Comparison of ENCODE assay signal across 12 cellular contexts in the genomic region with DNA sequence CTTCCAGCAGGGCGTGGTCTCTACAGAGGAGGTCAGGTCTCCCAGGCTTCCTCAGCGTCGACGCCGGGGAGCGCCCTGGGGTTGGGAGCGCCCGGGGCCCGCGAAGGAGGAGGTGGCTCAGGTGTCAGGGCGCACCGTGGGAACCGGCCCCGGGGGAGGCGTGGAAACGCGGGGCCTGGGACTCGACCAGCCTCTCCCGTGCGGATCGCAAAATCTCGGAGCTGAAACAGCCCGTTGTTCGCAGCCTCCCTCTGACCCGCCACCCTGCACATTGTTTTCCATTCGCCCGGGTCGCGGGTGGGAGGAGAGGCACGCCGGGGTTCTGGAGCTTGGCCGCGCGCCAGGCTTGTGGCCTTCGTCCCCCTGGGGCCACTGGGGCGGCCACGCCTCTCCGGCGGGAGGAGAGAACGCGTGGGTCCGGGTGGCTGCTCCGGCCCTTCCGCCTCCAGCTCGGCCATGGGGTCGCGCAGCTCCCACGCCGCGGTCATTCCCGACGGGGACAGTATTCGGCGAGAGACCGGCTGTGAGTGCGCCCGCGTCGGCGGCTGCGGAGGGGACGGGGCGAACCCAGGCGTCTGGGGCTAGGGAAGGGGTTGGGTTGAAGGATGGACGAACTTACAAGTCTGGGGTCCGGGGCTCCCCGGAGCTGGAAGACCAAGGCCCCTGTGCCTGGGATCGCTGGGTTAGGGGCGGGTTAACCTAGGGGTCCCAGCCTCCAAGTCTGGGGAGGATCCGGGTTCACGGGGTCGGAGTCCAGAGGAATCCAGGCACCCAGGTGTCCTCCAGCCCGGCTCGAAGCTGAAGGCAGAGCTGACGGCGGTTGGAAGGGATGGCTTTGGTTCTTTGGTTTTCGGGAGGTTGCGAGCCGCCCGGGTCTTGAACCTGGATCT. TPM values are rescaled to one million over a fixed set of nuclear protein-coding genes. Genes with fewer than 3 reads are reported as not detected.
DNase-seq lines count a peak whose midpoint lies in the region; ATAC-seq and TF ChIP-seq lines count a peak whose summit lies in the region.
"Had no signal": no experiment of that assay in that cellular context is flagged by ENCODE, and none has a peak within 500 bp of the region (broad histone marks: within the 10 kb centered on the region; RNA-seq: fewer than 3 reads in every experiment).

A gene (plus strand): TSS at position 433 of the 890 bp plus-strand sequence. CDS start 24 bp downstream, at position 457.

- TF ChIP-seq CTCF in GM13976 (IDR thresholded peaks at IDR 0.05; ENCODE audit: borderline replicate concordance, control extremely low read depth, extremely low read depth, insufficient read depth, missing control alignments): no peak
- no peak for TF ChIP-seq CTCF in WTC11 (IDR thresholded peaks at IDR 0.05)

- POLR2A ChIA-PET in WTC11 (lab: Charles Lee): interaction anchor here (0.6 kb wide), 2 partner anchors 143 to 420 kb away, joined by 3 to 7 read pairs; no protein-coding TSS in a partner anchor
- POLR2A ChIA-PET in T-cell (lab: Charles Lee): interaction anchor here in 1 of 2 donors (0.5 kb wide), 1 partner anchor 52 kb away, joined by 3 read pairs; no protein-coding TSS in a partner anchor

- H3K36me3 ChIP-seq in iPS DF 6.9 (ENCODE audit: control insufficient read depth, insufficient read depth, low read length): no peaks in the 10 kb centered on the region; the same call in 1 of the 2 replicates

- no peaks in the 10 kb centered on the region for H3K4me1 ChIP-seq in iPS DF 6.9 (ENCODE audit: control insufficient read depth, insufficient read depth, low read length)

- H3K4me3 Mint-ChIP-seq in WTC11 (peak within 1 kb of the TSS; percentile 63), T-cell (peak within 1 kb of the TSS in 1 of 3 donors; percentile 40)
- H3K4me3 Mint-ChIP-seq: natural killer cell treated with Interleukin-12 subunit alpha and Interleukin-12 subunit beta and Interleukin-15 and Interleukin-18, amount 100 ng/mL, for 72 hours had no signal

- CTCF ChIA-PET in WTC11 (lab: Charles Lee) (interaction anchor here (0.6 to 3.2 kb wide), 10 partner anchors 10 to 281 kb away, joined by 3 to 13 read pairs (median 3); no protein-coding TSS in a partner anchor), T-cell (lab: Charles Lee) (no interaction called here)

- in situ Hi-C loops in GM13976 (cut with MboI; ENCODE audit: low sequenced_read_pairs, unreplicated experiment): no loop called here

- H3K4me1 Mint-ChIP-seq in WTC11 (0 out of 2 replicates have a peak, but pooled peaks cover 5% of the 10 kb centered on the region), T-cell (peaks cover 0 to 8% (median 1%) of the 10 kb centered on the region in 3 donors)

- H3K27ac Mint-ChIP-seq in WTC11: no peak within 1 kb of the TSS
- no peak within 1 kb of the TSS for H3K27ac Mint-ChIP-seq in T-cell
- H3K27ac Mint-ChIP-seq: natural killer cell treated with Interleukin-12 subunit alpha and Interleukin-12 subunit beta and Interleukin-15 and Interleukin-18, amount 100 ng/mL, for 72 hours had no signal

- peak; percentile 77 for ATAC-seq in WTC11
- ATAC-seq in sciatic nerve: peak; percentile 83
- no peak for ATAC-seq in HG02884 (IDR thresholded peaks at IDR 0.05; ENCODE audit: unreplicated experiment)
- ATAC-seq in T-cell (replicated peaks in 1 of 4): no peak

- DNase-seq in GM13976 (ENCODE audit: low spot score): peak; percentile 55
- peak; percentile 45 for DNase-seq in WTC11 (ENCODE audit: low spot score)
- DNase-seq in iPS DF 6.9 (ENCODE audit: low read depth, low spot score): no peak
- peak; percentile 81 for DNase-seq in sciatic nerve (ENCODE audit: low spot score)
- DNase-seq in HuH-7.5 (ENCODE audit: low spot score): no peak
- DNase-seq in NCI-H2029 treated with DMSO at 0.1 percent for 48 hours (lab: John Stamatoyannopoulos, UW): no peak
- no peak for DNase-seq in T-cell
- DNase-seq: NCI-H187 had no signal

- no CpG with 5 or more reads among the region's 80 CpGs for WGBS in iPS DF 6.9 (ENCODE audit: insufficient coverage, insufficient read length)

- no peak within 1 kb of the TSS for H3K27ac ChIP-seq in iPS DF 6.9 (ENCODE audit: low read length)

- peaks cover 70% of the 10 kb centered on the region for H3K27me3 Mint-ChIP-seq in WTC11 (ENCODE audit: low read depth)
- H3K27me3 Mint-ChIP-seq in T-cell: peaks cover 42 to 58% of the 10 kb centered on the region in 2 donors

- H3K9me3 Mint-ChIP-seq in WTC11 (peaks cover 23% of the 10 kb centered on the region), T-cell (no peaks in the 10 kb centered on the region)
- H3K9me3 Mint-ChIP-seq: natural killer cell treated with Interleukin-12 subunit alpha and Interleukin-12 subunit beta and Interleukin-15 and Interleukin-18, amount 100 ng/mL, for 72 hours had no signal

- no peaks in the 10 kb centered on the region for H3K9me3 ChIP-seq in iPS DF 6.9 (ENCODE audit: control insufficient read depth, insufficient read depth, low read length)

- peak within 1 kb of the TSS; percentile 67; the same call in 1 of the 2 replicates for H3K4me3 ChIP-seq in iPS DF 6.9 (ENCODE audit: low read length)

- H3K36me3 Mint-ChIP-seq in WTC11 (peaks cover 12% of the 10 kb centered on the region), T-cell (no peaks in the 10 kb centered on the region)
- H3K36me3 Mint-ChIP-seq: natural killer cell treated with Interleukin-12 subunit alpha and Interleukin-12 subunit beta and Interleukin-15 and Interleukin-18, amount 100 ng/mL, for 72 hours had no signal

- peaks cover 6% of the 10 kb centered on the region; the same call in 1 of the 2 replicates for H3K27me3 ChIP-seq in iPS DF 6.9 (ENCODE audit: control insufficient read depth, insufficient read depth, low read length)

- intact Hi-C loops in sciatic nerve (cut with DNase I): loop anchor here (10.0 kb wide), 1 partner anchor 60 kb away; no protein-coding TSS in a partner anchor

TF ChIP-seq in WTC11, 78 proteins besides CTCF, POLR2A, EP300 and RAD21:
- TF ChIP-seq, protein P1, sequence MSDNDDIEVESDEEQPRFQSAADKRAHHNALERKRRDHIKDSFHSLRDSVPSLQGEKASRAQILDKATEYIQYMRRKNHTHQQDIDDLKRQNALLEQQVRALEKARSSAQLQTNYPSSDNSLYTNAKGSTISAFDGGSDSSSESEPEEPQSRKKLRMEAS (CRISPR knock-in tag; IDR thresholded peaks at IDR 0.05): peak; percentile 47; the same call in 1 of the 2 replicates
- TF ChIP-seq NFYB (CRISPR knock-in tag; conservative IDR thresholded peaks at IDR 0.05; ENCODE audit: low read depth): no peak

RNA-seq across cellular contexts. Expression of the gene that starts here (rescaled TPM):
- total RNA-seq in WTC11 (2021): 2.1 to 4.7 TPM (median 4.6 TPM) in 3 replicates
- total RNA-seq in sciatic nerve: 22.6 TPM
- not detected for total RNA-seq in T-cell
- total RNA-seq: endothelial cell of umbilical vein; natural killer cell treated with Interleukin-12 subunit alpha and Interleukin-12 subunit beta and Interleukin-15 and Interleukin-18, amount 100 ng/mL, for 72 hours; T-helper 2 cell treated with Interferon-gamma antibody and Interleukin-4, amounts not matched to agents 100 ng/mL and 5 ng/mL, for 36 hours had no signal

Comparison
In these comparisons a context has a peak if more than half of its experiments do, and no peak if none do; other contexts are left out.
1. DNase-seq: peak in GM13976 (single experiment), WTC11 (single experiment) and sciatic nerve (single experiment); none in iPS DF 6.9 (single experiment), HuH-7.5 (single experiment), NCI-H2029 treated with DMSO at 0.1 percent for 48 hours (single experiment) and T-cell (0 of 34).
2. ATAC-seq: peak in WTC11 (single experiment) and sciatic nerve (single experiment); none in HG02884 (single experiment) and T-cell (0 of 4).